ENCODE assay signal across 18 cellular contexts in the genomic region with DNA sequence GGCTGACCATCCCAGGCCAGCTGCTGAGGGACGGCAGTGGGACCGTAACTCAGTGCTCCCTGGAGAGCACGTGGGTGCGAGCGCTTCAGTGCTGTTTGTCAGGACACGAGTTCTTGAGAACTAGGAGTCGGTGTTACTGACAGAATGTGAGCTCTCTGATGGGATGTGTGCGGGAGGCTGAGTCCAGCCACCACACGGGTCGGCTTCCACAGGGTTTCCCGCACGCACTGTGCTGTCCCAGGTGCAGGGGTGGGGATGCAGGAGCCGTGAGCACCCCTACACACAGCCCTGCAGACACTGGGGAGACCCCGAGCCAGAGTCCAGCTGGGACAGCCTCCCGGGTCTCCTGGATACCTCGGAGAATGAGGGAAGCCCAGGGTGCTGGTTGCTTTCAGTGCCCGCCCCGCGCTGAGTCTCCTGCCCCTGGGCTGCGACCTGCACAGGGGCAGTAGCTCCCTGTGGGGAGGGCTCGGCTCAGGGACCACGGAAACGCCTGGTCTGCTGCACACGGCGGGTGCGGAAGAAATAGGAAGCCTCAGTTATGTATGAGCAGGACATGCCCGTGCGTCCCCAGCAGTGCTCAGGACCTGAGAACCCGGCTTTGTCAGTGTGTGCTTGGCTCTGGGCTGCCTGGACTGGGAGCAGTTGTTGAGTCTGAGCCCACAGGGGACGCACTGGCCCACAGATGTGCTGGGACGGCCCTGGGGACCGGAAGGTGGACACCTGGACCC.
"Had no signal": no experiment of that assay in that cellular context is flagged by ENCODE, and none has a peak within 500 bp of the region (broad histone marks: within the 10 kb centered on the region; RNA-seq: fewer than 3 reads in every experiment).

No MANE protein-coding gene starts in this region.

- DNase-seq: activated B cell treated with CpG ODN at 0.5 μM for 24 hours; activated CD4-positive, alpha-beta T cell treated with anti-CD3 and anti-CD28 coated beads, Interleukin-2, amount 10 ng/mL, durations not matched to agents 7 days and 5 days; activated naive CD4-positive, alpha-beta T cell treated with anti-CD3 and anti-CD28 coated beads for 36 hours; cortex of kidney; effector memory CD4-positive, alpha-beta T cell; hippocampal formation; kidney glomerular epithelial cell; mucosa of descending colon; stimulated activated CD4-positive, alpha-beta T cell treated with anti-CD3 and anti-CD28 coated beads, Interleukin-4, amount 100 ng/mL, for 1 hour; stomach; T-helper 2 cell; thyroid gland had no signal

- H3K27ac Mint-ChIP-seq: activated B cell treated with CpG ODN at 0.5 μM for 24 hours; activated CD4-positive, alpha-beta T cell treated with anti-CD3 and anti-CD28 coated beads, Interleukin-2, amount 10 ng/mL, durations not matched to agents 7 days and 5 days; activated naive CD4-positive, alpha-beta T cell treated with anti-CD3 and anti-CD28 coated beads for 36 hours; activated T-helper 1 cell treated with anti-CD3 and anti-CD28 coated beads, Interleukin-12 subunit alpha, Interleukin-12 subunit beta, Interleukin-2, Interleukin-4 antibody, amounts not matched to agents 30 ng/mL and 10 ng/mL and 1 ng/mL, durations not matched to agents 14 hours and 24 hours and 36 hours; natural killer cell treated with Interleukin-12 subunit alpha and Interleukin-12 subunit beta and Interleukin-15 and Interleukin-18, amount 100 ng/mL, for 72 hours had no signal

- H3K27me3 ChIP-seq: cardiac muscle cell, thyroid gland, vagina had no signal

- ATAC-seq: mucosa of descending colon had no signal

- H3K4me1 ChIP-seq: stomach, thyroid gland, vagina had no signal

- H3K27me3 Mint-ChIP-seq: activated B cell treated with CpG ODN at 0.5 μM for 24 hours; activated CD4-positive, alpha-beta T cell treated with anti-CD3 and anti-CD28 coated beads, Interleukin-2, amount 10 ng/mL, durations not matched to agents 7 days and 5 days; natural killer cell treated with Interleukin-12 subunit alpha and Interleukin-12 subunit beta and Interleukin-15 and Interleukin-18, amount 100 ng/mL, for 72 hours had no signal

- H3K9me3 ChIP-seq: mucosa of descending colon, thyroid gland, vagina had no signal

- H3K4me1 Mint-ChIP-seq: activated B cell treated with CpG ODN at 0.5 μM for 24 hours; activated CD4-positive, alpha-beta T cell treated with anti-CD3 and anti-CD28 coated beads, Interleukin-2, amount 10 ng/mL, durations not matched to agents 7 days and 5 days had no signal

- FAIRE-seq: TTC549 had no signal

- H3K4me3 Mint-ChIP-seq: activated B cell treated with CpG ODN at 0.5 μM for 24 hours; activated CD4-positive, alpha-beta T cell treated with anti-CD3 and anti-CD28 coated beads, Interleukin-2, amount 10 ng/mL, durations not matched to agents 7 days and 5 days; activated naive CD4-positive, alpha-beta T cell treated with anti-CD3 and anti-CD28 coated beads for 36 hours; activated T-helper 1 cell treated with anti-CD3 and anti-CD28 coated beads, Interleukin-12 subunit alpha, Interleukin-12 subunit beta, Interleukin-2, Interleukin-4 antibody, amounts not matched to agents 30 ng/mL and 10 ng/mL and 1 ng/mL, durations not matched to agents 14 hours and 24 hours and 36 hours; natural killer cell treated with Interleukin-12 subunit alpha and Interleukin-12 subunit beta and Interleukin-15 and Interleukin-18, amount 100 ng/mL, for 72 hours had no signal

- H3K4me3 ChIP-seq: cardiac muscle cell, mucosa of descending colon, stomach, thyroid gland, vagina had no signal

- H3K9me3 Mint-ChIP-seq: activated B cell treated with CpG ODN at 0.5 μM for 24 hours; activated CD4-positive, alpha-beta T cell treated with anti-CD3 and anti-CD28 coated beads, Interleukin-2, amount 10 ng/mL, durations not matched to agents 7 days and 5 days; activated naive CD4-positive, alpha-beta T cell treated with anti-CD3 and anti-CD28 coated beads for 36 hours; activated T-helper 1 cell treated with anti-CD3 and anti-CD28 coated beads, Interleukin-12 subunit alpha, Interleukin-12 subunit beta, Interleukin-2, Interleukin-4 antibody, amounts not matched to agents 30 ng/mL and 10 ng/mL and 1 ng/mL, durations not matched to agents 14 hours and 24 hours and 36 hours; natural killer cell treated with Interleukin-12 subunit alpha and Interleukin-12 subunit beta and Interleukin-15 and Interleukin-18, amount 100 ng/mL, for 72 hours had no signal

- H3K36me3 ChIP-seq: cardiac muscle cell, stomach, thyroid gland, vagina had no signal

- H3K36me3 Mint-ChIP-seq: natural killer cell treated with Interleukin-12 subunit alpha and Interleukin-12 subunit beta and Interleukin-15 and Interleukin-18, amount 100 ng/mL, for 72 hours had no signal

- H3K27ac ChIP-seq: cardiac muscle cell, epithelial cell of prostate, stomach, thyroid gland, vagina had no signal
